9 cellular contexts compared by ENCODE assay signal in genomic region chr12:121443193-121443829, GRCh38. TPM values are rescaled to one million over a fixed set of nuclear protein-coding genes. Genes with fewer than 3 reads are reported as not detected.
DNase-seq lines count a peak whose midpoint lies in the region; ATAC-seq and TF ChIP-seq lines count a peak whose summit lies in the region.
"Had no signal": no experiment of that assay in that cellular context is flagged by ENCODE, and none has a peak within 500 bp of the region (broad histone marks: within the 10 kb centered on the region; RNA-seq: fewer than 3 reads in every experiment).

No MANE protein-coding gene starts in this region.

- H3K79me2 ChIP-seq in PC-3 (ENCODE audit: low read length) (0 out of 2 replicates have a peak, but pooled peaks cover under 1% of the 10 kb centered on the region), neural cell (replicated peaks; ENCODE audit: insufficient read depth, low read length) (no peaks in the 10 kb centered on the region)

- TF ChIP-seq RAD21 in neural cell (conservative IDR thresholded peaks at IDR 0.05): peak; percentile 45

- H3K27ac Mint-ChIP-seq in Caco-2 (ENCODE audit: unreplicated experiment): no peak overlapping the region
- H3K27ac Mint-ChIP-seq: T-helper 1 cell treated with Interleukin-12 subunit alpha and Interleukin-12 subunit beta and Interleukin-4 antibody, amounts not matched to agents 30 μg/mL and 1 μg/mL, for 36 hours had no signal

- H3K9me2 ChIP-seq in PC-3 (replicated peaks; ENCODE audit: low read length) (no peaks in the 10 kb centered on the region), neural cell (ENCODE audit: insufficient read depth, low read length) (no peaks in the 10 kb centered on the region)

- no peak overlapping the region for H3K4me3 ChIP-seq in Caco-2 (ENCODE audit: low read depth, low read length)
- H3K4me3 ChIP-seq in PC-3 (ENCODE audit: low read length): no peak overlapping the region
- no peak overlapping the region for H3K4me3 ChIP-seq in neural cell (ENCODE audit: low read length)

- no peak for TF ChIP-seq EP300 in neural cell (conservative IDR thresholded peaks at IDR 0.05; ENCODE audit: poor library complexity, severe bottlenecking)

- CTCF ChIA-PET in Caco-2 (lab: Charles Lee) (interaction anchor here (0.6 to 1.5 kb wide), 10 partner anchors 10 to 1400 kb away, joined by 3 to 9 read pairs (median 4); no protein-coding TSS in a partner anchor), PC-3 (lab: Charles Lee) (interaction anchor here (0.5 to 1.9 kb wide), 4 partner anchors 9 to 470 kb away, joined by 3 to 8 read pairs (median 4); no protein-coding TSS in a partner anchor)

- H3K9me3 ChIP-seq in Caco-2: no peaks in the 10 kb centered on the region
- H3K9me3 ChIP-seq in PC-3 (ENCODE audit: low read length): no peaks in the 10 kb centered on the region
- no peaks in the 10 kb centered on the region for H3K9me3 ChIP-seq in neural cell (ENCODE audit: low read length)

- TF ChIP-seq CTCF in Caco-2 (IDR thresholded peaks at IDR 0.05; ENCODE audit: insufficient read depth in 1 of 2, low read depth in 1 of 2, low read length in 1 of 2, severe bottlenecking in 1 of 2, unreplicated experiment in 1 of 2) (peak; percentile 78 to 93), PC-3 (conservative IDR thresholded peaks at IDR 0.05; ENCODE audit: low read depth, low read length) (peak; percentile 97), neural cell (IDR thresholded peaks at IDR 0.05; ENCODE audit: poor library complexity, severe bottlenecking) (peak; percentile 59)

- H3F3A ChIP-seq in PC-3 (ENCODE audit: low read length, unreplicated experiment): no peaks in the 10 kb centered on the region
- H3F3A ChIP-seq in neural cell (ENCODE audit: insufficient read depth, low read length, poor library complexity, severe bottlenecking): no peaks in the 10 kb centered on the region

- H3K36me3 Mint-ChIP-seq in Caco-2 (ENCODE audit: insufficient read depth, unreplicated experiment): peaks cover 47% of the 10 kb centered on the region

- no peaks in the 10 kb centered on the region for H3K27me3 ChIP-seq in Caco-2 (replicated peaks; ENCODE audit: control insufficient read depth, insufficient read depth, low read length)
- H3K27me3 ChIP-seq in PC-3 (ENCODE audit: low read length): no peaks in the 10 kb centered on the region
- no peaks in the 10 kb centered on the region for H3K27me3 ChIP-seq in neural cell (ENCODE audit: insufficient read depth, low read depth, low read length)

- H3K4me1 ChIP-seq in Caco-2: no peaks in the 10 kb centered on the region
- H3K4me1 ChIP-seq in PC-3 (ENCODE audit: insufficient read depth, low read length): no peaks in the 10 kb centered on the region

- no peak overlapping the region for H2AFZ ChIP-seq in PC-3 (ENCODE audit: low read length)
- no peak overlapping the region for H2AFZ ChIP-seq in neural cell (ENCODE audit: low read depth, low read length)

- DNase-seq in Caco-2: peak; percentile 79 to 88
- peak; percentile 75 for DNase-seq in HT1080 (ENCODE audit: low read depth)
- DNase-seq in PC-3: peak; percentile 88
- DNase-seq in activated T-helper 1 cell treated with anti-CD3 and anti-CD28 coated beads, Interleukin-2, amount 50 U/mL, for 16 hours (ENCODE audit: low read depth in 1 of 2, low spot score in 1 of 2): peak; percentile 32 to 37
- DNase-seq in fibroblast of peridontal ligament (ENCODE audit: extremely low read depth): peak; percentile 68
- peak; percentile 51 for DNase-seq in stimulated activated naive CD4-positive, alpha-beta T cell treated with Interleukin-2 at 50 U/mL for 16 hours (lab: John Stamatoyannopoulos, UW)

- H3K9ac ChIP-seq in PC-3 (ENCODE audit: low read length) (no peak overlapping the region), neural cell (ENCODE audit: low read length) (no peak overlapping the region)

- no peak overlapping the region for H3K4me3 Mint-ChIP-seq in Caco-2 (ENCODE audit: unreplicated experiment)
- H3K4me3 Mint-ChIP-seq: T-helper 1 cell treated with Interleukin-12 subunit alpha and Interleukin-12 subunit beta and Interleukin-4 antibody, amounts not matched to agents 30 μg/mL and 1 μg/mL, for 36 hours had no signal

- BruUV-seq in Caco-2 (replicated peaks; lab: Mats Ljungman, UMichigan): no TSS peak
- no TSS peak for BruUV-seq in PC-3 (replicated peaks; lab: Mats Ljungman, UMichigan)

- intact Hi-C loops in Caco-2 (cut with micrococcal nuclease; ENCODE audit: unreplicated experiment) (loop anchor here (1.0 kb wide), 1 partner anchor 109 kb away; no protein-coding TSS in a partner anchor), PC-3 (cut with micrococcal nuclease) (loop anchor here (1.0 to 5.0 kb wide), 2 partner anchors 91 to 109 kb away; partner anchors contain the start of gene ANAPC5)

- no peaks in the 10 kb centered on the region for H3K9me3 Mint-ChIP-seq in Caco-2 (ENCODE audit: unreplicated experiment)
- H3K9me3 Mint-ChIP-seq: T-helper 1 cell treated with Interleukin-12 subunit alpha and Interleukin-12 subunit beta and Interleukin-4 antibody, amounts not matched to agents 30 μg/mL and 1 μg/mL, for 36 hours had no signal

- H4K20me1 ChIP-seq in PC-3 (ENCODE audit: low read length) (peaks cover 3% of the 10 kb centered on the region; the same call in 1 of the 2 replicates), neural cell (ENCODE audit: insufficient read depth) (no peaks in the 10 kb centered on the region)

- H3K27me3 Mint-ChIP-seq in Caco-2 (ENCODE audit: insufficient read depth, unreplicated experiment): no peaks in the 10 kb centered on the region

- H3K4me2 ChIP-seq in PC-3 (ENCODE audit: low read length) (no peak overlapping the region), neural cell (ENCODE audit: low read length) (no peak overlapping the region)

- H3K36me3 ChIP-seq in Caco-2 (ENCODE audit: control insufficient read depth, insufficient read depth, low read length) (peaks cover 2% of the 10 kb centered on the region), PC-3 (ENCODE audit: low read depth, low read length) (peaks cover 34% of the 10 kb centered on the region), neural cell (ENCODE audit: insufficient read depth, low read length) (no peaks in the 10 kb centered on the region)

- POLR2A ChIA-PET in Caco-2 (lab: Charles Lee): interaction anchor here (1.0 kb wide), 1 partner anchor 42 kb away, joined by 3 read pairs; no protein-coding TSS in a partner anchor
- POLR2A ChIA-PET in PC-3 (lab: Charles Lee; ENCODE audit: unreplicated experiment): no interaction called here

- no peaks in the 10 kb centered on the region for H3K4me1 Mint-ChIP-seq in Caco-2 (ENCODE audit: low read depth, unreplicated experiment)

- H3K27ac ChIP-seq in PC-3 (ENCODE audit: low read length): no peak overlapping the region
- H3K27ac ChIP-seq in neural cell (ENCODE audit: low read length): no peak overlapping the region

- ATAC-seq in PC-3 (peak; percentile 99), GM21529 (IDR thresholded peaks at IDR 0.05; ENCODE audit: unreplicated experiment) (no peak)

TF ChIP-seq in neural cell, 6 proteins besides CTCF, POLR2A, EP300 and RAD21:
- TF ChIP-seq SMC3 (conservative IDR thresholded peaks at IDR 0.05; ENCODE audit: poor library complexity) (peak; percentile 63), MXI1 (conservative IDR thresholded peaks at IDR 0.05; ENCODE audit: poor library complexity, severe bottlenecking) (no peak)
TF ChIP-seq in neural cell: peak in this region for 1.

RNA-seq across cellular contexts. Expression of gene RNF34, which starts 43.4 kb away (rescaled TPM):
- total RNA-seq in Caco-2 (2022) (50.5 and 54.1 TPM in 2 replicates), PC-3 (2014; rRNA removed) (73.7 and 88.2 TPM in 2 replicates)
- 143 and 192 TPM in 2 replicates for total RNA-seq in HT1080 (2014; rRNA removed; shearing (Covaris generic))
- 47.6 and 48.5 TPM in 2 replicates for polyA plus RNA-seq in HT1080 (2015; cell fraction: cytosol; rRNA removed)
- 54.5 and 57.3 TPM in 2 replicates for polyA plus RNA-seq in HT1080 (2015; cell fraction: nucleus; rRNA removed)
- polyA plus RNA-seq in neural cell: 64.0 and 68.8 TPM in 2 replicates
- polyA minus RNA-seq in neural cell: 98.6 and 99.3 TPM in 2 replicates

Comparison
In these comparisons a context has a peak if more than half of its experiments do, and no peak if none do; other contexts are left out.
1. DNase-seq: peak in every context shown above with its lines; median percentile 88 in PC-3; 84 in Caco-2; 75 in HT1080; 68 in fibroblast of peridontal ligament; 51 in stimulated activated naive CD4-positive, alpha-beta T cell treated with Interleukin-2 at 50 U/mL for 16 hours; 34 in activated T-helper 1 cell treated with anti-CD3 and anti-CD28 coated beads, Interleukin-2, amount 50 U/mL, for 16 hours.